16 cellular contexts compared by ENCODE assay signal in the genomic region with DNA sequence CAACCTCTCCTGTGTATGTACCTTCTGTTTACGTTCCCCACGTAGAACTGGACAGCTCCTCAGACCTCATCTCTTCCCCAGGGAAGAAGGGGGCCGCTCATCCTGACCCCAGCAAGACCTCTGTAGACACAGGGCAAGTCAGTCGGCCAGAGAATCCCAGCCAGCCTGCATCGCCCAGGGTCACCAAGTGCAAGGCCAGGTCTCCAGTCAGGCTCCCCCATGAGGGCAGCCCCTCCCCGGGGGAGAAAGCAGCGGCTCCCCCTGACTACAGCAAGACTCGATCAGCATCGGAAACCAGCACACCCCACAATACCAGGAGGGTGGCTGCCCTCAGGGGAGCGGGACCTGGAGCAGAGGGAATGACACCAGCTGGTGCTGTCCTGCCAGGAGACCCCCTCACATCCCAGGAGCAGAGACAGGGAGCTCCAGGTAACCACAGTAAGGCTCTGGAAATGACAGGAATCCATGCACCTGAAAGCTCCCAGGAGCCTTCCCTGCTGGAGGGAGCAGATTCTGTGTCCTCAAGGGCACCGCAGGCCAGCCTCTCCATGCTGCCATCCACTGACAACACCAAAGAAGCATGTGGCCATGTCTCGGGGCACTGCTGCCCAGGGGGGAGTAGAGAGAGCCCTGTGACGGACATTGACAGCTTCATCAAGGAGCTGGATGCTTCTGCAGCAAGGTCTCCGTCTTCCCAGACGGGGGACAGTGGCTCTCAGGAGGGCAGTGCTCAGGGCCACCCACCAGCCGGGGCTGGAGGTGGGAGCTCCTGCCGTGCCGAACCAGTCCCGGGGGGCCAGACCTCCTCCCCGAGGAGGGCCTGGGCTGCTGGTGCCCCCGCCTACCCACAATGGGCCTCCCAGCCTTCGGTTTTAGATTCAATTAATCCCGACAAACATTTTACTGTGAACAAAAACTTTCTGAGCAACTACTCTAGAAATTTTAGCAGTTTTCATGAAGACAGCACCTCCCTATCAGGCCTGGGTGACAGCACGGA.
DNase-seq lines count a peak whose midpoint lies in the region; TF ChIP-seq lines count a peak whose summit lies in the region.
"Had no signal": no experiment of that assay in that cellular context is flagged by ENCODE, and none has a peak within 500 bp of the region (broad histone marks: within the 10 kb centered on the region; RNA-seq: fewer than 3 reads in every experiment).

No MANE protein-coding gene starts in this region.

- intact Hi-C loops in Caco-2 (cut with micrococcal nuclease; ENCODE audit: unreplicated experiment) = no loop called here

- POLR2A ChIA-PET in Caco-2 (lab: Charles Lee) = no interaction called here

- DNase-seq in Caco-2 (no peak), H7 (peak; percentile 32), mesenteric fat pad (ENCODE audit: low spot score) (peak; percentile 79), HFFc6 (no peak), DMS153 treated with DMSO at 0.1 percent for 48 hours (lab: John Stamatoyannopoulos, UW; ENCODE audit: unreplicated experiment) (no peak), HUDEP-2 (lab: John Stamatoyannopoulos, UW; ENCODE audit: unreplicated experiment in 76 of 76) (no peak)
- peak; percentile 46 for DNase-seq in activated CD8-positive, alpha-beta memory T cell treated with anti-CD3 and anti-CD28 coated beads, Interleukin-2, amount 50 U/mL, for 48 hours
- DNase-seq: ACHN; BE2C; C1 segment of cervical spinal cord; CD4-positive, CD25-positive, alpha-beta regulatory T cell; CD8-positive, alpha-beta memory T cell; COR-L47; DMS79; GDM1 had no signal

- H3K36me3 Mint-ChIP-seq in Caco-2 (ENCODE audit: insufficient read depth, unreplicated experiment) (peaks cover 14% of the 10 kb centered on the region), HFFc6 (ENCODE audit: low read depth) (no peaks in the 10 kb centered on the region)
- H3K36me3 Mint-ChIP-seq: CD4-positive, CD25-positive, alpha-beta regulatory T cell; CD8-positive, alpha-beta memory T cell had no signal

- H3K27ac Mint-ChIP-seq in Caco-2 (ENCODE audit: unreplicated experiment) (peak overlapping the region; percentile 17), HFFc6 (no peak overlapping the region)
- H3K27ac Mint-ChIP-seq: CD4-positive, CD25-positive, alpha-beta regulatory T cell; CD8-positive, alpha-beta memory T cell; GM23338 had no signal

- H3K27me3 Mint-ChIP-seq in Caco-2 (ENCODE audit: insufficient read depth, unreplicated experiment) = no peaks in the 10 kb centered on the region
- H3K27me3 Mint-ChIP-seq in HFFc6 (ENCODE audit: insufficient read depth) = peaks cover 3% of the 10 kb centered on the region
- H3K27me3 Mint-ChIP-seq: CD4-positive, CD25-positive, alpha-beta regulatory T cell; CD8-positive, alpha-beta memory T cell had no signal

- CTCF ChIA-PET in Caco-2 (lab: Charles Lee) = no interaction called here

- H3K4me3 ChIP-seq in Caco-2 (ENCODE audit: low read depth, low read length) (no peak overlapping the region), H7 (ENCODE audit: insufficient read depth, low read depth, low read length) (no peak overlapping the region)
- H3K4me3 ChIP-seq: GM23338 had no signal

- no peaks in the 10 kb centered on the region for H3K27me3 ChIP-seq in Caco-2 (replicated peaks; ENCODE audit: control insufficient read depth, insufficient read depth, low read length)
- H3K27me3 ChIP-seq in H7 (ENCODE audit: control insufficient read depth, insufficient read depth, low read length) = no peaks in the 10 kb centered on the region
- H3K27me3 ChIP-seq: BE2C had no signal

- H3K4me1 Mint-ChIP-seq in Caco-2 (ENCODE audit: low read depth, unreplicated experiment) (no peaks in the 10 kb centered on the region), HFFc6 (ENCODE audit: low read depth) (no peaks in the 10 kb centered on the region)
- H3K4me1 Mint-ChIP-seq: CD4-positive, CD25-positive, alpha-beta regulatory T cell; CD8-positive, alpha-beta memory T cell; GM23338 had no signal

- no peaks in the 10 kb centered on the region for H3K36me3 ChIP-seq in Caco-2 (ENCODE audit: control insufficient read depth, insufficient read depth, low read length)
- H3K36me3 ChIP-seq in H7 (replicated peaks; ENCODE audit: control insufficient read depth, insufficient read depth, low read length) = peaks cover 6% of the 10 kb centered on the region

- no peaks in the 10 kb centered on the region for H3K9me3 ChIP-seq in Caco-2
- H3K9me3 ChIP-seq: BE2C had no signal

- no peaks in the 10 kb centered on the region for H3K4me1 ChIP-seq in Caco-2
- H3K4me1 ChIP-seq: BE2C had no signal

- BruUV-seq in Caco-2 (replicated peaks; lab: Mats Ljungman, UMichigan) = no TSS peak

- TF ChIP-seq CTCF in Caco-2 (IDR thresholded peaks at IDR 0.05; ENCODE audit: insufficient read depth in 1 of 2, low read depth in 1 of 2, low read length in 1 of 2, severe bottlenecking in 1 of 2, unreplicated experiment in 1 of 2) (no peak), HFFc6 (IDR thresholded peaks at IDR 0.05) (no peak)

- H3K9me3 Mint-ChIP-seq in Caco-2 (ENCODE audit: unreplicated experiment) (no peaks in the 10 kb centered on the region), HFFc6 (no peaks in the 10 kb centered on the region)
- H3K9me3 Mint-ChIP-seq: CD8-positive, alpha-beta memory T cell; GM23338 had no signal

- H3K4me3 Mint-ChIP-seq in Caco-2 (ENCODE audit: unreplicated experiment) = no peak overlapping the region
- no peak overlapping the region for H3K4me3 Mint-ChIP-seq in HFFc6
- H3K4me3 Mint-ChIP-seq: CD4-positive, CD25-positive, alpha-beta regulatory T cell; CD8-positive, alpha-beta memory T cell; GM23338 had no signal

Comparison
In these comparisons a context has a peak if more than half of its experiments do, and no peak if none do; other contexts are left out.
1. DNase-seq: peak in H7 (single experiment), activated CD8-positive, alpha-beta memory T cell treated with anti-CD3 and anti-CD28 coated beads, Interleukin-2, amount 50 U/mL, for 48 hours (single experiment) and mesenteric fat pad (single experiment); none in Caco-2 (0 of 2), HFFc6 (single experiment), DMS153 treated with DMSO at 0.1 percent for 48 hours (single experiment) and HUDEP-2 (0 of 76).